Comparison of ENCODE assay signal across 23 cellular contexts in genomic region chr12:51019927-51020326, GRCh38.
"Had no signal": no experiment of that assay in that cellular context is flagged by ENCODE, and none has a peak within 500 bp of the region (broad histone marks: within the 10 kb centered on the region; RNA-seq: fewer than 3 reads in every experiment).

No MANE protein-coding gene starts in this region.

- H3K9me3 Mint-ChIP-seq: activated B cell treated with CpG ODN at 0.5 μM for 24 hours; activated naive CD8-positive, alpha-beta T cell treated with anti-CD3 and anti-CD28 coated beads, Interleukin-2, amount 50 U/mL, for 24 hours; activated T-cell treated with anti-CD3 and anti-CD28 coated beads, Interleukin-2, amount 50 U/mL, for 24 hours; activated T-helper 2 cell treated with anti-CD3 and anti-CD28 coated beads, Interferon-gamma antibody, Interleukin-2, Interleukin-4, amounts not matched to agents 10 μg/mL and 5 μg/mL and 100 μg/mL, durations not matched to agents 14 hours and 24 hours and 36 hours; dendritic cell treated with granulocyte-macrophage colony-stimulating factor and Interleukin-4, amounts not matched to agents 40 ng/mL and 50 ng/mL, for 4 days; naive thymus-derived CD4-positive, alpha-beta T cell; neural progenitor cell had no signal

- ATAC-seq: activated CD4-positive, alpha-beta T cell treated with anti-CD3 and anti-CD28 coated beads for 36 hours; activated naive CD8-positive, alpha-beta T cell treated with anti-CD3 and anti-CD28 coated beads, Interleukin-2, amount 50 U/mL, for 24 hours; body of pancreas; foreskin keratinocyte had no signal

- H3K36me3 ChIP-seq: cardiac muscle cell, left ventricle myocardium inferior, neural progenitor cell, tibial nerve had no signal

- H3K27ac ChIP-seq: body of pancreas, cardiac muscle cell, foreskin keratinocyte, left ventricle myocardium inferior, neural progenitor cell had no signal

- H3K4me2 ChIP-seq: neural progenitor cell had no signal

- H3K4me3 Mint-ChIP-seq: activated B cell treated with CpG ODN at 0.5 μM for 24 hours; activated CD4-positive, alpha-beta T cell treated with anti-CD3 and anti-CD28 coated beads for 36 hours; activated naive CD8-positive, alpha-beta T cell treated with anti-CD3 and anti-CD28 coated beads, Interleukin-2, amount 50 U/mL, for 24 hours; activated T-cell treated with anti-CD3 and anti-CD28 coated beads, Interleukin-2, amount 50 U/mL, for 24 hours; dendritic cell treated with granulocyte-macrophage colony-stimulating factor and Interleukin-4, amounts not matched to agents 40 ng/mL and 50 ng/mL, for 4 days; neural progenitor cell had no signal

- H3K27ac Mint-ChIP-seq: activated B cell treated with CpG ODN at 0.5 μM for 24 hours; activated T-helper 2 cell treated with anti-CD3 and anti-CD28 coated beads, Interferon-gamma antibody, Interleukin-2, Interleukin-4, amounts not matched to agents 10 μg/mL and 5 μg/mL and 100 μg/mL, durations not matched to agents 14 hours and 24 hours and 36 hours; neural progenitor cell had no signal

- H3K27me3 Mint-ChIP-seq: activated B cell treated with CpG ODN at 0.5 μM for 24 hours; activated CD4-positive, alpha-beta T cell treated with anti-CD3 and anti-CD28 coated beads for 36 hours; activated naive CD8-positive, alpha-beta T cell treated with anti-CD3 and anti-CD28 coated beads, Interleukin-2, amount 50 U/mL, for 24 hours; activated T-cell treated with anti-CD3 and anti-CD28 coated beads, Interleukin-2, amount 50 U/mL, for 24 hours; dendritic cell treated with granulocyte-macrophage colony-stimulating factor and Interleukin-4, amounts not matched to agents 40 ng/mL and 50 ng/mL, for 4 days; naive thymus-derived CD4-positive, alpha-beta T cell had no signal

- H3K27me3 ChIP-seq: body of pancreas, cardiac muscle cell, foreskin keratinocyte, neural progenitor cell, tibial nerve had no signal

- H3K36me3 Mint-ChIP-seq: neural progenitor cell had no signal

- H3K9me3 ChIP-seq: body of pancreas, left ventricle myocardium inferior, tibial nerve had no signal

- H3K9ac ChIP-seq: neural progenitor cell had no signal

- H3K4me3 ChIP-seq: body of pancreas, cardiac muscle cell, left ventricle myocardium inferior, neural progenitor cell, tibial nerve had no signal

- DNase-seq: activated B cell treated with CpG ODN at 0.5 μM for 24 hours; activated CD4-positive, alpha-beta T cell treated with anti-CD3 and anti-CD28 coated beads for 36 hours; activated CD4-positive, alpha-beta T cell treated with anti-CD3 and anti-CD28 coated beads, Interleukin-2, amount 50 U/mL, for 4 hours; activated CD8-positive, alpha-beta memory T cell treated with anti-CD3 and anti-CD28 coated beads for 24 hours; activated CD8-positive, alpha-beta memory T cell treated with anti-CD3 and anti-CD28 coated beads, Interleukin-2, amount 50 U/mL, for 4 hours; activated naive CD4-positive, alpha-beta T cell treated with Interleukin-2 at 50 U/mL for 16 hours; activated naive CD8-positive, alpha-beta T cell treated with anti-CD3 and anti-CD28 coated beads, Interleukin-2, amount 50 U/mL, for 24 hours; activated T-cell treated with anti-CD3 and anti-CD28 coated beads, Interleukin-2, amount 50 U/mL, for 24 hours; body of pancreas; effector CD8-positive, alpha-beta T cell; foreskin keratinocyte; kidney; left ventricle myocardium inferior; naive thymus-derived CD4-positive, alpha-beta T cell; retina; stimulated activated CD4-positive, alpha-beta T cell treated with anti-CD3 and anti-CD28 coated beads, Interleukin-4, amount 100 ng/mL, for 1 hour; stimulated activated naive CD4-positive, alpha-beta T cell; T1000 had no signal
